In genomic region chrX:134738986-134739744, GRCh38 we compare ENCODE assay signal across 17 cellular contexts.
"Had no signal": no experiment of that assay in that cellular context is flagged by ENCODE, and none has a peak within 500 bp of the region (broad histone marks: within the 10 kb centered on the region; RNA-seq: fewer than 3 reads in every experiment).

No MANE protein-coding gene starts in this region.

- H3K27ac ChIP-seq: gastroesophageal sphincter, ovary, right lobe of liver, spleen, thoracic aorta had no signal

- DNase-seq: activated naive CD4-positive, alpha-beta T cell; activated T-cell treated with anti-CD3 and anti-CD28 coated beads for 4 hours; cerebellar nuclear complex; erythroblast; heart right ventricle; left colon; midbrain; ovary; right lobe of liver; spleen; stimulated activated CD4-positive, alpha-beta T cell treated with anti-CD3 and anti-CD28 coated beads, Interleukin-1b, Interleukin-23, amount 100 ng/mL, for 48 hours had no signal

- ATAC-seq: activated CD4-positive, CD25-positive, alpha-beta regulatory T cell treated with anti-CD3 and anti-CD28 coated beads, Interleukin-2, amount 50 U/mL, for 24 hours; gastroesophageal sphincter; left colon had no signal

- H3K4me1 ChIP-seq: right lobe of liver, spleen had no signal

- H3K27me3 ChIP-seq: gastroesophageal sphincter, ovary, right lobe of liver, spleen had no signal

- H3K4me3 ChIP-seq: gastroesophageal sphincter, heart right ventricle, lung, ovary, right lobe of liver, spleen, thoracic aorta had no signal

- H3K27ac Mint-ChIP-seq: T-helper 2 cell treated with Interferon-gamma antibody and Interleukin-4, amounts not matched to agents 5 μg/mL and 100 μg/mL, for 36 hours had no signal

- H3K4me3 Mint-ChIP-seq: neural crest cell; T-helper 2 cell treated with Interferon-gamma antibody and Interleukin-4, amounts not matched to agents 5 μg/mL and 100 μg/mL, for 36 hours had no signal

- H3K36me3 ChIP-seq: gastroesophageal sphincter, heart right ventricle, ovary, right lobe of liver, spleen, thoracic aorta had no signal

- H3K9me3 Mint-ChIP-seq: T-helper 2 cell treated with Interferon-gamma antibody and Interleukin-4, amounts not matched to agents 5 μg/mL and 100 μg/mL, for 36 hours had no signal

- H3K9me3 ChIP-seq: gastroesophageal sphincter, heart right ventricle, ovary, right lobe of liver, spleen, thoracic aorta had no signal
